In genomic region chr11:8368194-8368593, GRCh38 we compare ENCODE assay signal across 26 cellular contexts.
"Had no signal": no experiment of that assay in that cellular context is flagged by ENCODE, and none has a peak within 500 bp of the region (broad histone marks: within the 10 kb centered on the region; RNA-seq: fewer than 3 reads in every experiment).

No MANE protein-coding gene starts in this region.

- H3K4me3 ChIP-seq: esophagus squamous epithelium, heart right ventricle, left lung, lung, mucosa of descending colon, pancreas, right lobe of liver, smooth muscle cell, testis, tibial artery had no signal

- H3K9me3 ChIP-seq: esophagus squamous epithelium, heart right ventricle, left lung, mucosa of descending colon, neutrophil, pancreas, right lobe of liver, testis, tibial artery had no signal

- DNase-seq: cortex of kidney; effector memory CD8-positive, alpha-beta T cell; erythroblast; esophagus squamous epithelium; foreskin melanocyte; heart right ventricle; hippocampal formation; left cardiac atrium; left lung; mucosa of descending colon; naive B cell; right lobe of liver; stimulated activated CD4-positive, alpha-beta T cell treated with anti-CD3 and anti-CD28 coated beads, Interleukin-2, amount 100 ng/mL, for 24 hours; stimulated activated CD4-positive, alpha-beta T cell treated with anti-CD3 and anti-CD28 coated beads, Interleukin-4, amount 100 ng/mL, for 24 hours; stimulated activated naive CD8-positive, alpha-beta T cell treated with anti-CD3 and anti-CD28 coated beads, Interleukin-15, Interleukin-2, amounts not matched to agents 100 U/mL and 50 U/mL, for 24 hours; substantia nigra; testis had no signal

- H3K27ac ChIP-seq: esophagus squamous epithelium, heart right ventricle, left lung, neutrophil, pancreas, right lobe of liver, testis, tibial artery had no signal

- H3K27me3 ChIP-seq: esophagus squamous epithelium, heart right ventricle, left lung, neutrophil, pancreas, right lobe of liver, testis, tibial artery had no signal

- H3K4me1 ChIP-seq: heart right ventricle, left lung, pancreas, right lobe of liver, testis, tibial artery had no signal

- ATAC-seq: effector memory CD8-positive, alpha-beta T cell; heart right ventricle; left cardiac atrium; left lung; mucosa of descending colon; natural killer cell treated with Interleukin-12 subunit alpha and Interleukin-12 subunit beta and Interleukin-15 and Interleukin-18, amount 100 ng/mL, for 72 hours; pancreas; right lobe of liver; stimulated activated effector memory CD8-positive, alpha-beta T cell treated with anti-CD3 and anti-CD28 coated beads, Interleukin-12 subunit alpha, Interleukin-12 subunit beta, amount 100 ng/mL, for 72 hours; stimulated activated naive CD8-positive, alpha-beta T cell treated with anti-CD3 and anti-CD28 coated beads, Interleukin-15, Interleukin-2, amounts not matched to agents 100 U/mL and 50 U/mL, for 24 hours had no signal

- FAIRE-seq: endometrium, islet of Langerhans, pancreas had no signal

- H3K36me3 ChIP-seq: esophagus squamous epithelium, heart right ventricle, left lung, neutrophil, pancreas, right lobe of liver, tibial artery had no signal
